14 cellular contexts compared by ENCODE assay signal in the genomic region with DNA sequence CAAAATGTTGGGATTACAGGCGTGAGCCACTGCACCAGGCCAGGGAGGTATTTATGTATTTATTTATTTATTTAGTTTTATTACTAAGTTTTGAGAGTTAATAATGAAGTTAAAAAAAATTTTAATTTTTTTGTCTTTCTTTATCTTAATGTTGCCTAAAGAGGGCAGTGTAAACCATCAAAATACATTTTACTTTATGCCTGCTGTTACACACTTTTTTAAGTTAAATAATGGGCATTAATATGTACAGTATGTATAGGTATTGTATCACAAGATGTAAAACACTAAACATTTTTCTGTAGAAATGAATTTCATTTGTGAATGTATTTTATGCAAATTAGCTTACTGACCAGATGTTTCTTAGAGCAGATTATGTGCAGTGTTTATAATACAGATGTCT.
A peak's percentile ranks its signal among the peaks of the same experiment; 100 is the strongest.
DNase-seq lines count a peak whose midpoint lies in the region; TF ChIP-seq lines count a peak whose summit lies in the region.
"Had no signal": no experiment of that assay in that cellular context is flagged by ENCODE, and none has a peak within 500 bp of the region (broad histone marks: within the 10 kb centered on the region; RNA-seq: fewer than 3 reads in every experiment).

No MANE protein-coding gene starts in this region.

- no peak overlapping the region for H3K27ac ChIP-seq in 22Rv1
- H3K27ac ChIP-seq in GM23248, result no peak overlapping the region
- no peak overlapping the region for H3K27ac ChIP-seq in SK-N-MC
- H3K27ac ChIP-seq: neutrophil, tibial nerve had no signal

- 61 to 67% methylated on average over 1 of the region's 1 CpG for WGBS in GM23248 (ENCODE audit: low coverage in 1 of 2, low lambda C conversion rate in 2 of 2, missing lambda C conversion rate in 2 of 2), 2 experiments

- H3K9ac ChIP-seq in GM23248 (no peak overlapping the region), SK-N-MC (ENCODE audit: insufficient read length) (no peak overlapping the region)

- no peaks in the 10 kb centered on the region for H3F3A ChIP-seq in GM23248 (ENCODE audit: insufficient read depth)

- no peak overlapping the region for H2AFZ ChIP-seq in GM23248

- H3K4me1 ChIP-seq in GM23248 (ENCODE audit: insufficient read depth), result no peaks in the 10 kb centered on the region
- H3K4me1 ChIP-seq: tibial nerve had no signal

- no peak overlapping the region for H3K4me3 Mint-ChIP-seq in activated naive CD8-positive, alpha-beta T cell treated with anti-CD3 and anti-CD28 coated beads for 36 hours
- H3K4me3 Mint-ChIP-seq: activated CD4-positive, alpha-beta memory T cell treated with anti-CD3 and anti-CD28 coated beads, Interleukin-2, amount 10 ng/mL, durations not matched to agents 7 days and 5 days had no signal

- H3K9me3 ChIP-seq in GM23248 (ENCODE audit: low read depth), result no peaks in the 10 kb centered on the region
- H3K9me3 ChIP-seq in SK-N-MC (ENCODE audit: low read depth, low read length), result no peaks in the 10 kb centered on the region
- H3K9me3 ChIP-seq: neutrophil, tibial nerve had no signal

- H3K27ac Mint-ChIP-seq in activated naive CD8-positive, alpha-beta T cell treated with anti-CD3 and anti-CD28 coated beads for 36 hours, result no peak overlapping the region
- H3K27ac Mint-ChIP-seq: activated CD4-positive, alpha-beta memory T cell treated with anti-CD3 and anti-CD28 coated beads, Interleukin-2, amount 10 ng/mL, durations not matched to agents 7 days and 5 days had no signal

- no peaks in the 10 kb centered on the region for H3K9me2 ChIP-seq in GM23248 (ENCODE audit: insufficient read depth)

- H3K79me2 ChIP-seq in GM23248 (ENCODE audit: insufficient read depth), result no peaks in the 10 kb centered on the region

- H3K4me3 ChIP-seq in GM23248 (no peak overlapping the region), SK-N-MC (no peak overlapping the region), fibroblast of villous mesenchyme (ENCODE audit: low read depth, low read length) (no peak overlapping the region)
- H3K4me3 ChIP-seq: K562, tibial nerve had no signal

- in situ Hi-C loops in GM23248 (cut with MboI), result no loop called here

- H3K9me3 Mint-ChIP-seq in activated naive CD8-positive, alpha-beta T cell treated with anti-CD3 and anti-CD28 coated beads for 36 hours, result no peaks in the 10 kb centered on the region
- H3K9me3 Mint-ChIP-seq: activated CD4-positive, alpha-beta memory T cell treated with anti-CD3 and anti-CD28 coated beads, Interleukin-2, amount 10 ng/mL, durations not matched to agents 7 days and 5 days had no signal

- peak; percentile 15 for DNase-seq in GM23248
- DNase-seq in SK-N-MC (ENCODE audit: low read depth, low spot score), result peak; percentile 30
- peak; percentile 9 for DNase-seq in fibroblast of villous mesenchyme (ENCODE audit: low read depth)
- DNase-seq in NCI-H526 treated with DMSO at 0.1 percent for 48 hours (lab: John Stamatoyannopoulos, UW), result no peak
- no peak for DNase-seq in HK-2 (ENCODE audit: unreplicated experiment)
- no peak for DNase-seq in activated naive CD8-positive, alpha-beta T cell treated with anti-CD3 and anti-CD28 coated beads for 36 hours
- no peak for DNase-seq in GM20000 (ENCODE audit: low spot score)
- DNase-seq: activated CD4-positive, alpha-beta memory T cell treated with anti-CD3 and anti-CD28 coated beads, Interleukin-2, amount 10 ng/mL, durations not matched to agents 7 days and 5 days; head of caudate nucleus; NCI-H1417 had no signal

- H4K20me1 ChIP-seq in GM23248 (ENCODE audit: insufficient read depth), result no peaks in the 10 kb centered on the region

- no peaks in the 10 kb centered on the region for H3K27me3 Mint-ChIP-seq in activated naive CD8-positive, alpha-beta T cell treated with anti-CD3 and anti-CD28 coated beads for 36 hours
- H3K27me3 Mint-ChIP-seq: activated CD4-positive, alpha-beta memory T cell treated with anti-CD3 and anti-CD28 coated beads, Interleukin-2, amount 10 ng/mL, durations not matched to agents 7 days and 5 days had no signal

- H3K27me3 ChIP-seq in GM23248 (replicated peaks; ENCODE audit: insufficient read depth), result no peaks in the 10 kb centered on the region
- H3K27me3 ChIP-seq: neutrophil, tibial nerve had no signal

- H3K4me2 ChIP-seq in GM23248 (ENCODE audit: unreplicated experiment), result no peak overlapping the region

- no peaks in the 10 kb centered on the region for H3K4me1 Mint-ChIP-seq in activated naive CD8-positive, alpha-beta T cell treated with anti-CD3 and anti-CD28 coated beads for 36 hours
- H3K4me1 Mint-ChIP-seq: activated CD4-positive, alpha-beta memory T cell treated with anti-CD3 and anti-CD28 coated beads, Interleukin-2, amount 10 ng/mL, durations not matched to agents 7 days and 5 days had no signal

- TF ChIP-seq CTCF in 22Rv1 (IDR thresholded peaks at IDR 0.05), result peak; percentile 53
- TF ChIP-seq CTCF in fibroblast of villous mesenchyme (IDR thresholded peaks at IDR 0.05; ENCODE audit: insufficient read depth, low read depth, low read length), result no peak
- TF ChIP-seq CTCF in GM20000 (IDR thresholded peaks at IDR 0.05; ENCODE audit: extremely low read depth, missing control alignments), result no peak

- no peaks in the 10 kb centered on the region for H3K36me3 Mint-ChIP-seq in activated naive CD8-positive, alpha-beta T cell treated with anti-CD3 and anti-CD28 coated beads for 36 hours

- H3K36me3 ChIP-seq in GM23248 (ENCODE audit: low read depth), result no peaks in the 10 kb centered on the region
- no peaks in the 10 kb centered on the region for H3K36me3 ChIP-seq in SK-N-MC (ENCODE audit: insufficient read depth, low read length)
- H3K36me3 ChIP-seq: neutrophil had no signal

Comparison
In these comparisons a context has a peak if more than half of its experiments do, and no peak if none do; other contexts are left out.
1. DNase-seq: peak in GM23248 (single experiment), SK-N-MC (single experiment) and fibroblast of villous mesenchyme (single experiment); none in NCI-H526 treated with DMSO at 0.1 percent for 48 hours (single experiment), HK-2 (single experiment), activated naive CD8-positive, alpha-beta T cell treated with anti-CD3 and anti-CD28 coated beads for 36 hours (single experiment) and GM20000 (single experiment).